20 cellular contexts compared by ENCODE assay signal in the genomic region with DNA sequence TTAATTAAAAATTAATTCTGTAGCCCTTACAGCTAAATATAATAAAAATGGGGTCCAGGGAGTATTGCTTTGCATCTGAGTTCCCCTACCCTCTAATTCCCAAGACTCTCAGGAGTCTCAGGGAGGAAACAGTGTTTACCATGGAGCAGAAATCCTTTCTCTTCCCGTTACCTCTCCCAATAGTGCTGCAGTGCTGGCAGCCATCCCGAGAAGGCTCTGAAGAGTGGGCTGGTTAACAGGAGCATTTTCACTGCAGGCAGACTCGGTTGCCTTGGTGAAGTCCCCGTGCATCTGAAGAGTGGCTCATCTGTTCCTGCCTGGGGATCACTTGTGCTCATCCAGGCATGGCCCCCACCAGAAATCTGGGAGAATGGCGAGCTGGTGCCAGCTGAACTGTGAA. TPM values are rescaled to one million over a fixed set of nuclear protein-coding genes. Genes with fewer than 3 reads are reported as not detected.
DNase-seq lines count a peak whose midpoint lies in the region; ATAC-seq and TF ChIP-seq lines count a peak whose summit lies in the region.
"Had no signal": no experiment of that assay in that cellular context is flagged by ENCODE, and none has a peak within 500 bp of the region (broad histone marks: within the 10 kb centered on the region; RNA-seq: fewer than 3 reads in every experiment).

No MANE protein-coding gene starts in this region.

- no TSS peak for BruUV-seq in MCF 10A (replicated peaks; lab: Mats Ljungman, UMichigan)

- TF ChIP-seq POLR2A in body of pancreas (IDR thresholded peaks at IDR 0.05), result no peak

- peaks cover 15% of the 10 kb centered on the region for H3K4me1 ChIP-seq in body of pancreas
- H3K4me1 ChIP-seq: colonic mucosa had no signal

- H3K9me3 ChIP-seq in body of pancreas, result no peaks in the 10 kb centered on the region
- H3K9me3 ChIP-seq: colonic mucosa, mucosa of descending colon, SJCRH30 had no signal

- H3K9me3 Mint-ChIP-seq in neural crest cell (no peaks in the 10 kb centered on the region), MCF 10A (ENCODE audit: unreplicated experiment) (no peaks in the 10 kb centered on the region)
- H3K9me3 Mint-ChIP-seq: activated T-cell treated with anti-CD3 and anti-CD28 coated beads, Interleukin-2, amount 50 U/mL, for 72 hours had no signal

- H3K4me3 Mint-ChIP-seq in neural crest cell (no peak overlapping the region), MCF 10A (ENCODE audit: unreplicated experiment) (no peak overlapping the region)
- H3K4me3 Mint-ChIP-seq: activated CD4-positive, alpha-beta T cell treated with anti-CD3 and anti-CD28 coated beads for 36 hours; activated T-cell treated with anti-CD3 and anti-CD28 coated beads, Interleukin-2, amount 50 U/mL, for 72 hours had no signal

- ATAC-seq in body of pancreas, result no peak
- ATAC-seq: activated CD4-positive, alpha-beta T cell treated with anti-CD3 and anti-CD28 coated beads for 36 hours; activated T-cell treated with anti-CD3 and anti-CD28 coated beads, Interleukin-2, amount 50 U/mL, for 72 hours; left lobe of liver; mucosa of descending colon had no signal

- H3K36me3 Mint-ChIP-seq in neural crest cell (ENCODE audit: low read depth) (peaks cover 4% of the 10 kb centered on the region), MCF 10A (ENCODE audit: insufficient read depth, unreplicated experiment) (no peaks in the 10 kb centered on the region)

- TF ChIP-seq CTCF in neural crest cell (conservative IDR thresholded peaks at IDR 0.05) (no peak), body of pancreas (IDR thresholded peaks at IDR 0.05) (no peak), MCF 10A (IDR thresholded peaks at IDR 0.05; ENCODE audit: unreplicated experiment) (no peak)

- intact Hi-C loops in body of pancreas (cut with DNase I) (no loop called here), MCF 10A (cut with micrococcal nuclease) (no loop called here)

- WGBS in body of pancreas, 2 donors, result 83% methylated on average over 4 to 5 of the region's 5 CpGs

- no peaks in the 10 kb centered on the region for H3K27me3 Mint-ChIP-seq in neural crest cell (ENCODE audit: low read depth)
- no peaks in the 10 kb centered on the region for H3K27me3 Mint-ChIP-seq in MCF 10A (ENCODE audit: insufficient read depth, unreplicated experiment)

- H3K27ac ChIP-seq in body of pancreas, result no peak overlapping the region
- H3K27ac ChIP-seq: 22Rv1, colonic mucosa, SJCRH30 had no signal

- POLR2A ChIA-PET in MCF 10A (lab: Yijun Ruan, JAX), result interaction anchor here (0.6 kb wide), 1 partner anchor 101 kb away, joined by 3 read pairs; no protein-coding TSS in a partner anchor

- H3K4me3 ChIP-seq in body of pancreas, result no peak overlapping the region
- H3K4me3 ChIP-seq: colonic mucosa, mucosa of descending colon, SJCRH30 had no signal

- H3K4me1 Mint-ChIP-seq in neural crest cell (peaks cover 6% of the 10 kb centered on the region), MCF 10A (ENCODE audit: insufficient read depth, unreplicated experiment) (peaks cover 9% of the 10 kb centered on the region)

- no peaks in the 10 kb centered on the region for H3K27me3 ChIP-seq in body of pancreas
- H3K27me3 ChIP-seq: colonic mucosa, SJCRH30 had no signal

- no peaks in the 10 kb centered on the region for H3K36me3 ChIP-seq in body of pancreas (replicated peaks in 1 of 2; ENCODE audit: insufficient read depth in 1 of 2, low read depth in 2 of 2)
- H3K36me3 ChIP-seq: colonic mucosa, SJCRH30 had no signal

- peak overlapping the region; percentile 53 for H3K27ac Mint-ChIP-seq in neural crest cell (ENCODE audit: unreplicated experiment)
- no peak overlapping the region for H3K27ac Mint-ChIP-seq in MCF 10A (ENCODE audit: low read depth, unreplicated experiment)
- H3K27ac Mint-ChIP-seq: activated CD4-positive, alpha-beta T cell treated with anti-CD3 and anti-CD28 coated beads for 36 hours; activated T-cell treated with anti-CD3 and anti-CD28 coated beads, Interleukin-2, amount 50 U/mL, for 72 hours had no signal

- DNase-seq in DMS 273 (lab: John Stamatoyannopoulos, UW; ENCODE audit: unreplicated experiment) (peak; percentile 38), DMS 273 treated with DMSO at 0.1 percent for 48 hours (lab: John Stamatoyannopoulos, UW) (no peak), NCI-H1105 treated with DMSO at 0.1 percent for 48 hours (lab: John Stamatoyannopoulos, UW) (peak; percentile 65), astrocyte of the hippocampus (ENCODE audit: low read depth, low spot score) (peak; percentile 53), neural crest cell (ENCODE audit: low read depth, low spot score) (no peak), body of pancreas (no peak), NCI-H2107 treated with DMSO at 0.1 percent for 48 hours (lab: John Stamatoyannopoulos, UW; ENCODE audit: unreplicated experiment) (no peak), MCF 10A (ENCODE audit: unreplicated experiment) (no peak)
- DNase-seq: activated CD4-positive, alpha-beta T cell treated with anti-CD3 and anti-CD28 coated beads for 36 hours; activated naive CD4-positive, alpha-beta T cell treated with anti-CD3 and anti-CD28 coated beads, Interleukin-2, amount 50 U/mL, for 16 hours; activated T-cell treated with anti-CD3 and anti-CD28 coated beads, Interleukin-2, amount 50 U/mL, for 72 hours; colonic mucosa; COR-L47; EL; mucosa of descending colon; NCI-H187 treated with DMSO at 0.1 percent for 48 hours; SJCRH30; T-helper 1 cell had no signal

- CTCF ChIA-PET in MCF 10A (lab: Yijun Ruan, JAX), result no interaction called here

RNA-seq across cellular contexts. Expression of gene TMEM178A, which starts 41.8 kb away (rescaled TPM):
- 12.0 and 12.3 TPM in 2 replicates for total RNA-seq in neural crest cell
- total RNA-seq in body of pancreas, result 1 to 10 TPM; 4.9 to 7.8 TPM
- total RNA-seq in MCF 10A (2022), result 0.66 and 0.86 TPM in 2 replicates

Comparison
In these comparisons a context has a peak if more than half of its experiments do, and no peak if none do; other contexts are left out.
1. DNase-seq: peak in DMS 273 (single experiment), NCI-H1105 treated with DMSO at 0.1 percent for 48 hours (single experiment) and astrocyte of the hippocampus (single experiment); none in DMS 273 treated with DMSO at 0.1 percent for 48 hours (single experiment), neural crest cell (single experiment), body of pancreas (0 of 4), NCI-H2107 treated with DMSO at 0.1 percent for 48 hours (single experiment) and MCF 10A (single experiment).